In genomic region chr9:20508242-20508641, GRCh38 we compare ENCODE assay signal across 10 cellular contexts.
DNase-seq lines count a peak whose midpoint lies in the region; ATAC-seq and TF ChIP-seq lines count a peak whose summit lies in the region.
"Had no signal": no experiment of that assay in that cellular context is flagged by ENCODE, and none has a peak within 500 bp of the region (broad histone marks: within the 10 kb centered on the region; RNA-seq: fewer than 3 reads in every experiment).

No MANE protein-coding gene starts in this region.

- WGBS in lower leg skin, 2 donors, result 57 to 63% methylated on average over 2 of the region's 2 CpGs

- peak; percentile 5 for DNase-seq in MV-4-11 (lab: John Stamatoyannopoulos, UW)
- DNase-seq in iris pigment epithelial cell (ENCODE audit: low read depth), result peak; percentile 9
- DNase-seq in NCI-H1417 treated with DMSO at 0.1 percent for 48 hours (lab: John Stamatoyannopoulos, UW), result no peak
- no peak for DNase-seq in effector CD4-positive, alpha-beta T cell
- no peak for DNase-seq in lower leg skin (ENCODE audit: low spot score in 2 of 2)
- DNase-seq in activated CD8-positive, alpha-beta memory T cell treated with anti-CD3 and anti-CD28 coated beads, Interleukin-2, amount 50 U/mL, for 48 hours, result no peak
- DNase-seq: GM23248, sigmoid colon had no signal

- intact Hi-C loops in lower leg skin (cut with DNase I; ENCODE audit: low total_unique reads), result no loop called here

- H3K4me3 ChIP-seq in lower leg skin (ENCODE audit: low read depth, poor library complexity, severe bottlenecking), result no peak overlapping the region
- H3K4me3 ChIP-seq: GM23248, sigmoid colon had no signal

- TF ChIP-seq POLR2A in GM18505 (IDR thresholded peaks at IDR 0.05; ENCODE audit: borderline replicate concordance, extremely low read depth, insufficient read depth, insufficient read length) (no peak), lower leg skin (IDR thresholded peaks at IDR 0.05) (no peak)

- TF ChIP-seq CTCF in lower leg skin (IDR thresholded peaks at IDR 0.05), result no peak

- ATAC-seq in GM18505 (IDR thresholded peaks at IDR 0.05; ENCODE audit: unreplicated experiment) (peak; percentile 93), GM21717 (IDR thresholded peaks at IDR 0.05; ENCODE audit: unreplicated experiment) (peak; percentile 80)

Comparison
In these comparisons a context has a peak if more than half of its experiments do, and no peak if none do; other contexts are left out.
1. DNase-seq: peak in MV-4-11 (single experiment) and iris pigment epithelial cell (single experiment); none in NCI-H1417 treated with DMSO at 0.1 percent for 48 hours (single experiment), effector CD4-positive, alpha-beta T cell (single experiment), lower leg skin (0 of 2) and activated CD8-positive, alpha-beta memory T cell treated with anti-CD3 and anti-CD28 coated beads, Interleukin-2, amount 50 U/mL, for 48 hours (single experiment).